In the genomic region with DNA sequence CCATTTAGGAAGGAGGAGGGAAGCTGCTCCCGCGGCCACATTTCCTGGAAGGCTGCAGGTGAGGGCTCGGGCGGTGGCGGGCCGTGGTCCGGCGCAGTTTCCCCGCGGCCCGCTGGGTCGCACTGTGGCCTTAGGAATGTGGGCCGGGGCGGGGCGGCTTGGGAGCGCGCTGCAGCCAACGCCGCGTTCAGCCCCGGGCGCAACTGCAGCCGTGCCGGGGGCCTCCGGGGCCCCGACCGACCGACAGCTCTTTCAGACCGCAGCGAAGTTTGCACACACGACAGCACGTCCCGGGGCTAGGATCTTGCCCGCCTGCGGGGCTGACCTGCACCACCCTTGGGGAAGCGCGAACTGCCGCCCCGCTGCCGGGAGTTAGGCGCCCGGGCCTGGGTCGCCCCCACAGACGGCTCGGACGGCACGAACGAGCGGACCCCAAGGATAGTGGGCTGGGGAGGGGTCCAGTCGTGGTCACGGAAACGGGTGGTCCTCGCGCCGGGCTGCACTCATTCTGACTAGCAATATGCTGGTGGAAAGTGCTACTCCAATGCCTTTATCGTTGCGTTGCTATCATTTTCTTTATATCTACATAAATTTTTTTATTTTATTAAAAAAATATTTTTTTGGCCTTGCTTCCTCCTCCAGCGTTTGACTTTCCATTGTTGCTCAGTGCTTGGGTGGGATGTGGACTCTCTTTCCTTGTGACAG, we compare ENCODE assay signal across 8 cellular contexts.
DNase-seq lines count a peak whose midpoint lies in the region; ATAC-seq and TF ChIP-seq lines count a peak whose summit lies in the region.

No MANE protein-coding gene starts in this region.

- no peak overlapping the region for H3K27ac ChIP-seq in adrenal gland
- peak overlapping the region; percentile 27 for H3K27ac ChIP-seq in left ventricle myocardium inferior (replicated peaks)
- H3K27ac ChIP-seq in trophoblast cell (ENCODE audit: low read depth, low read length), result no peak overlapping the region
- H3K27ac ChIP-seq in tibial nerve, result peak overlapping the region; percentile 53 to 84 (median 60)

- intact Hi-C loops in adrenal gland (cut with DNase I) (loop anchor here in 1 of 2 donors (5.0 kb wide), 1 partner anchor 290 kb away; no protein-coding TSS in a partner anchor), left ventricle myocardium inferior (cut with micrococcal nuclease) (loop anchor here (5.0 kb wide), 1 partner anchor 295 kb away; no protein-coding TSS in a partner anchor)

- H2AK5ac ChIP-seq in trophoblast cell (ENCODE audit: low read length), result no peak overlapping the region

- peak overlapping the region; percentile 76 for H4K91ac ChIP-seq in trophoblast cell (ENCODE audit: low read depth, low read length)

- H3K27me3 ChIP-seq in adrenal gland (no peaks in the 10 kb centered on the region), left ventricle myocardium inferior (ENCODE audit: low read depth) (peaks cover 14% of the 10 kb centered on the region), trophoblast cell (ENCODE audit: insufficient read depth, low read length) (no peaks in the 10 kb centered on the region), tibial nerve (no peaks in the 10 kb centered on the region)

- peak overlapping the region; percentile 66 for H2BK12ac ChIP-seq in trophoblast cell (ENCODE audit: low read length)

- H2BK5ac ChIP-seq in trophoblast cell (ENCODE audit: low read depth, low read length, poor library complexity), result peak overlapping the region; percentile 32

- H2BK120ac ChIP-seq in trophoblast cell (ENCODE audit: insufficient read depth, low read length, poor library complexity), result peak overlapping the region; percentile 67

- H3K9me3 ChIP-seq in adrenal gland (replicated peaks in 1 of 3), result no peaks in the 10 kb centered on the region
- H3K9me3 ChIP-seq in left ventricle myocardium inferior (replicated peaks), result peaks cover 3% of the 10 kb centered on the region
- no peaks in the 10 kb centered on the region for H3K9me3 ChIP-seq in trophoblast cell (ENCODE audit: insufficient read depth, low read depth, low read length)
- no peaks in the 10 kb centered on the region for H3K9me3 ChIP-seq in tibial nerve

- peak overlapping the region; percentile 60 for H3K9ac ChIP-seq in trophoblast cell (ENCODE audit: low read length)

- DNase-seq in DMS153 treated with DMSO at 0.1 percent for 48 hours (lab: John Stamatoyannopoulos, UW; ENCODE audit: unreplicated experiment) (peak; percentile 73), T-helper 1 cell (peak; percentile 33 to 67 (median 54)), adrenal gland (peak; percentile 42 to 78 (median 66)), left ventricle myocardium inferior (peak; percentile 71), trophoblast cell (peak; percentile 63 to 84), tibial nerve (ENCODE audit: low spot score in 2 of 2) (peak; percentile 53 to 55)

- H4K8ac ChIP-seq in trophoblast cell (ENCODE audit: low read depth, low read length), result peak overlapping the region; percentile 31

- 2 to 4% (median 2%) methylated on average over 5 to 58 of the region's 58 CpGs for WGBS in adrenal gland, 4 donors
- WGBS in trophoblast cell (ENCODE audit: extremely low coverage, insufficient coverage, insufficient read length), result no CpG with 5 or more reads among the region's 58 CpGs
- 2% methylated on average over 45 to 54 of the region's 58 CpGs for WGBS in tibial nerve, 2 donors

- H3K4me1 ChIP-seq in adrenal gland (replicated peaks in 1 of 2), result peaks cover 0 to 6% of the 10 kb centered on the region in 2 donors
- H3K4me1 ChIP-seq in left ventricle myocardium inferior, result peaks cover 12% of the 10 kb centered on the region
- H3K4me1 ChIP-seq in trophoblast cell (ENCODE audit: control insufficient read depth in 1 of 2, insufficient read depth in 2 of 2, low read length in 2 of 2), result peaks cover 2% of the 10 kb centered on the region in 2 experiments
- peaks cover 0 to 12% (median 3%) of the 10 kb centered on the region in 4 donors for H3K4me1 ChIP-seq in tibial nerve

- peaks cover 1% of the 10 kb centered on the region for H3K79me2 ChIP-seq in trophoblast cell (ENCODE audit: control insufficient read depth, insufficient read depth, low read length, poor library complexity)

- peak overlapping the region in 2 of 4 donors; percentile 33 to 54 for H3K4me3 ChIP-seq in adrenal gland
- peak overlapping the region; percentile 71 for H3K4me3 ChIP-seq in left ventricle myocardium inferior
- H3K4me3 ChIP-seq in trophoblast cell (ENCODE audit: low read depth, low read length), result peak overlapping the region; percentile 71
- peak overlapping the region; percentile 46 to 78 (median 60) for H3K4me3 ChIP-seq in tibial nerve

- H3K36me3 ChIP-seq in adrenal gland (replicated peaks in 1 of 2), result no peaks in the 10 kb centered on the region
- no peaks in the 10 kb centered on the region for H3K36me3 ChIP-seq in left ventricle myocardium inferior
- no peaks in the 10 kb centered on the region for H3K36me3 ChIP-seq in trophoblast cell (ENCODE audit: control insufficient read depth in 1 of 2, insufficient read depth in 2 of 2, low read length in 2 of 2)
- no peaks in the 10 kb centered on the region for H3K36me3 ChIP-seq in tibial nerve

- peak in 1 of 2 donors; percentile 38 for TF ChIP-seq EP300 in tibial nerve (IDR thresholded peaks at IDR 0.05)

- no peak for ATAC-seq in HG02981 (IDR thresholded peaks at IDR 0.05; ENCODE audit: unreplicated experiment)

- H3K4ac ChIP-seq in trophoblast cell (ENCODE audit: low read depth, low read length), result no peak overlapping the region

- peak overlapping the region; percentile 78 for H3K4me2 ChIP-seq in trophoblast cell (ENCODE audit: low read length)

- H3K79me1 ChIP-seq in trophoblast cell (ENCODE audit: low read length), result peaks cover 3% of the 10 kb centered on the region

- peak overlapping the region; percentile 83 for H3K14ac ChIP-seq in trophoblast cell (ENCODE audit: low read length)

- TF ChIP-seq POLR2A in adrenal gland (IDR thresholded peaks at IDR 0.05), result no peak
- TF ChIP-seq POLR2A in tibial nerve (IDR thresholded peaks at IDR 0.05), result no peak

- peak; percentile 81 for TF ChIP-seq CTCF in LNCAP (IDR thresholded peaks at IDR 0.05)
- peak; percentile 47 to 93 (median 83) for TF ChIP-seq CTCF in adrenal gland (IDR thresholded peaks at IDR 0.05)
- peak; percentile 91 for TF ChIP-seq CTCF in left ventricle myocardium inferior (IDR thresholded peaks at IDR 0.05; ENCODE audit: borderline replicate concordance)
- TF ChIP-seq CTCF in tibial nerve (IDR thresholded peaks at IDR 0.05), result peak; percentile 72 to 96 (median 92)

- peak overlapping the region; percentile 72 for H2AFZ ChIP-seq in trophoblast cell (ENCODE audit: insufficient read depth, low read length, poor library complexity)

- no peak overlapping the region for H3K23ac ChIP-seq in trophoblast cell (ENCODE audit: low read length)

- H4K12ac ChIP-seq in trophoblast cell (ENCODE audit: low read depth, low read length), result peak overlapping the region; percentile 69

- H3K18ac ChIP-seq in trophoblast cell (ENCODE audit: low read length), result peak overlapping the region; percentile 31

Comparison
In these comparisons a context has a peak if more than half of its experiments do, and no peak if none do; other contexts are left out.
1. H3K27ac ChIP-seq: peak in left ventricle myocardium inferior (single experiment) and tibial nerve (4 of 4); none in adrenal gland (0 of 5) and trophoblast cell (single experiment).
2. Peak in every context shown above with its lines, with median percentiles within 50 percentile points of each other: DNase-seq and CTCF ChIP-seq.